ENCODE assay signal across 17 cellular contexts in the genomic region with DNA sequence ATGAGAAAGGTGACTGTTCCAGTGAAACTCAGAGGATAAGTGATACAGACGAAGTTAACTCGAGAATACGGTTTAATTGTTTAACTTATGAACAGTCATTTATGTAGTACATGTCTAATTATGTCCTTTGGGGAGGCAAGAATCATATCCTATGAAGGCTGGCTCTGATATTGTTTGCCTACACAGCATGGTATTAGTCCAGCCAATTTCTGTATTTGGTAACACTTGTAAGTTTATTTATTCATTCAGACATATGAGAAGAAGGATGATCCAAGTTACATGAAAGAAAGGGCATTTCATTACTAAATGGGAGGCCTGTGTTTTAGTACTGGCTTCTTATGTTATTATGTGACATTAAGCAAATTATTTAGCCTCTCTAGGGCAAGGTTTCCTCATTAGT.
DNase-seq lines count a peak whose midpoint lies in the region; ATAC-seq, FAIRE-seq and TF ChIP-seq lines count a peak whose summit lies in the region.
"Had no signal": no experiment of that assay in that cellular context is flagged by ENCODE, and none has a peak within 500 bp of the region (broad histone marks: within the 10 kb centered on the region; RNA-seq: fewer than 3 reads in every experiment).

No MANE protein-coding gene starts in this region.

- no peak overlapping the region for H2AK9ac ChIP-seq in IMR-90 (replicated peaks; ENCODE audit: low read depth, low read length, poor library complexity)

- dilution Hi-C loops in IMR-90 (cut with HindIII; ENCODE audit: low sequenced_read_pairs, unreplicated experiment) = no loop called here

- no peak overlapping the region for H3K4ac ChIP-seq in IMR-90 (ENCODE audit: low read depth, low read length)

- TF ChIP-seq CTCF in IMR-90 (conservative IDR thresholded peaks at IDR 0.05; ENCODE audit: low read depth, low read length) (no peak), astrocyte (IDR thresholded peaks at IDR 0.05; ENCODE audit: insufficient read depth, low read depth, low read length) (no peak), smooth muscle cell (IDR thresholded peaks at IDR 0.05; ENCODE audit: borderline replicate concordance, insufficient read depth, poor library complexity, severe bottlenecking) (no peak), pancreas (IDR thresholded peaks at IDR 0.05) (no peak)

- H3K36me3 Mint-ChIP-seq in astrocyte (ENCODE audit: low read depth, unreplicated experiment) = no peaks in the 10 kb centered on the region
- H3K36me3 Mint-ChIP-seq: CD4-positive, CD25-positive, alpha-beta regulatory T cell had no signal

- H3K4me3 ChIP-seq in IMR-90 (ENCODE audit: insufficient read depth, low read depth, low read length) (no peak overlapping the region), astrocyte (ENCODE audit: insufficient read depth, low read depth, low read length) (no peak overlapping the region), smooth muscle cell (no peak overlapping the region), pancreas (no peak overlapping the region), HAP-1 (no peak overlapping the region)
- H3K4me3 ChIP-seq: Peyer's patch had no signal

- no peak overlapping the region for H3K4me3 Mint-ChIP-seq in astrocyte (ENCODE audit: unreplicated experiment)
- H3K4me3 Mint-ChIP-seq: B cell; CD4-positive, CD25-positive, alpha-beta regulatory T cell; IgD-negative memory B cell had no signal

- peaks cover 17% of the 10 kb centered on the region for H3K4me1 Mint-ChIP-seq in astrocyte (ENCODE audit: low read depth, unreplicated experiment)
- H3K4me1 Mint-ChIP-seq: B cell; CD4-positive, CD25-positive, alpha-beta regulatory T cell; IgD-negative memory B cell had no signal

- H2AK5ac ChIP-seq in IMR-90 (ENCODE audit: low read depth, low read length) = no peak overlapping the region

- no TSS peak for BruUV-seq in IMR-90 (replicated peaks; lab: Mats Ljungman, UMichigan)

- ATAC-seq in IMR-90 (ENCODE audit: low read depth) (peak; percentile 17; the same call in 1 of the 2 replicates), pancreas (no peak)
- ATAC-seq: SK-N-SH treated with all-trans-retinoic acid at 6 μM for 48 hours had no signal

- H3K27ac ChIP-seq in IMR-90 (ENCODE audit: insufficient read depth, low read length) (no peak overlapping the region), astrocyte (ENCODE audit: low read depth, low read length) (no peak overlapping the region), smooth muscle cell (ENCODE audit: low read depth) (peak overlapping the region; percentile 26), pancreas (no peak overlapping the region)
- H3K27ac ChIP-seq: Peyer's patch had no signal

- no peak overlapping the region for H3K9ac ChIP-seq in IMR-90 (ENCODE audit: low read depth, low read length)
- H3K9ac ChIP-seq in astrocyte (ENCODE audit: low read length) = no peak overlapping the region
- H3K9ac ChIP-seq in smooth muscle cell (ENCODE audit: low read depth) = no peak overlapping the region

- H3K79me1 ChIP-seq in IMR-90 (ENCODE audit: low read depth in 1 of 2, low read length in 2 of 2) = no peaks in the 10 kb centered on the region

- no peak overlapping the region for H2BK5ac ChIP-seq in IMR-90 (ENCODE audit: low read depth, low read length, poor library complexity, severe bottlenecking)

- H3K27me3 ChIP-seq in IMR-90 (ENCODE audit: control insufficient read depth, insufficient read depth, low read length) (no peaks in the 10 kb centered on the region), astrocyte (ENCODE audit: insufficient read depth, low read length) (no peaks in the 10 kb centered on the region), smooth muscle cell (ENCODE audit: low read depth) (no peaks in the 10 kb centered on the region), pancreas (no peaks in the 10 kb centered on the region), HAP-1 (ENCODE audit: low read depth) (0 out of 2 replicates have a peak, but pooled peaks cover 3% of the 10 kb centered on the region)
- H3K27me3 ChIP-seq: Peyer's patch had no signal

- DNase-seq in IMR-90 (no peak), astrocyte (ENCODE audit: low read depth) (no peak), fibroblast of peridontal ligament (ENCODE audit: extremely low read depth) (peak; percentile 19), smooth muscle cell (lab: John Stamatoyannopoulos, UW; ENCODE audit: unreplicated experiment) (no peak), pancreas (no peak), HAP-1 (ENCODE audit: low spot score in 2 of 2) (no peak), dedifferentiated amniotic fluid mesenchymal stem cell (ENCODE audit: extremely low spot score) (no peak)
- DNase-seq: CD4-positive, CD25-positive, alpha-beta regulatory T cell; MV-4-11; NCI-H2029; NCI-H2171 treated with DMSO at 0.1 percent for 48 hours; Peyer's patch; Right ventricle myocardium superior had no signal

- H3K9me3 ChIP-seq in IMR-90 (ENCODE audit: control insufficient read depth, insufficient read depth, low read length) = no peaks in the 10 kb centered on the region
- H3K9me3 ChIP-seq in astrocyte (ENCODE audit: insufficient read depth, low read depth, low read length) = no peaks in the 10 kb centered on the region
- no peaks in the 10 kb centered on the region for H3K9me3 ChIP-seq in smooth muscle cell (replicated peaks; ENCODE audit: low read depth)
- H3K9me3 ChIP-seq in pancreas = no peaks in the 10 kb centered on the region
- H3K9me3 ChIP-seq in HAP-1 = no peaks in the 10 kb centered on the region
- H3K9me3 ChIP-seq: Peyer's patch had no signal

- intact Hi-C loops in IMR-90 (cut with micrococcal nuclease) = no loop called here
- intact Hi-C loops in pancreas (cut with DNase I) = no loop called here

- H4K5ac ChIP-seq in IMR-90 (ENCODE audit: low read depth, low read length) = 0 out of 2 replicates have a peak overlapping the region, but pooled peaks have one; percentile 42

- no peak overlapping the region for H2BK120ac ChIP-seq in IMR-90 (ENCODE audit: low read depth, low read length)

- 0 out of 2 replicates have a peak overlapping the region, but pooled peaks have one; percentile 6 for H3K4me2 ChIP-seq in IMR-90 (ENCODE audit: low read depth, low read length)
- H3K4me2 ChIP-seq in astrocyte (ENCODE audit: low read length) = no peak overlapping the region
- H3K4me2 ChIP-seq in smooth muscle cell = peak overlapping the region; percentile 10

- in situ Hi-C loops in IMR-90 (cut with MboI; ENCODE audit: low sequenced_read_pairs) (no loop called here), HAP-1 (cut with MboI; ENCODE audit: low sequenced_read_pairs) (no loop called here)

- WGBS in IMR-90 (ENCODE audit: extremely low coverage in 2 of 2, insufficient read length in 1 of 2), 2 experiments = no CpG with 5 or more reads among the region's 3 CpGs
- 91% methylated on average over 3 of the region's 3 CpGs for WGBS in smooth muscle cell (ENCODE audit: low lambda C conversion rate)
- WGBS in pancreas, 2 donors = 73 to 84% methylated on average over 3 of the region's 3 CpGs

- CTCF ChIA-PET in IMR-90 (lab: Yijun Ruan, JAX) = no interaction called here

- POLR2A ChIA-PET in IMR-90 (lab: Charles Lee; ENCODE audit: unreplicated experiment) = no interaction called here

- H3K9me3 Mint-ChIP-seq in astrocyte (ENCODE audit: unreplicated experiment) = no peaks in the 10 kb centered on the region
- H3K9me3 Mint-ChIP-seq: IgD-negative memory B cell had no signal

- no peak overlapping the region for H2BK15ac ChIP-seq in IMR-90 (ENCODE audit: low read depth, low read length)

- H3K27me3 Mint-ChIP-seq in astrocyte (ENCODE audit: low read depth, unreplicated experiment) = no peaks in the 10 kb centered on the region
- H3K27me3 Mint-ChIP-seq: B cell; CD4-positive, CD25-positive, alpha-beta regulatory T cell had no signal

- H2AFZ ChIP-seq in IMR-90 (replicated peaks; ENCODE audit: low read length, poor library complexity) (no peak overlapping the region), astrocyte (ENCODE audit: low read depth, low read length) (no peak overlapping the region), smooth muscle cell (ENCODE audit: low read depth) (no peak overlapping the region)

- H3K36me3 ChIP-seq in IMR-90 (ENCODE audit: control insufficient read depth, insufficient read depth, low read length) = no peaks in the 10 kb centered on the region
- no peaks in the 10 kb centered on the region for H3K36me3 ChIP-seq in astrocyte (ENCODE audit: insufficient read depth, low read length)
- no peaks in the 10 kb centered on the region for H3K36me3 ChIP-seq in smooth muscle cell (ENCODE audit: low read depth)
- no peaks in the 10 kb centered on the region for H3K36me3 ChIP-seq in pancreas
- H3K36me3 ChIP-seq in HAP-1 (replicated peaks) = no peaks in the 10 kb centered on the region
- H3K36me3 ChIP-seq: Peyer's patch had no signal

- peak overlapping the region; percentile 49 for H3K27ac Mint-ChIP-seq in astrocyte (ENCODE audit: unreplicated experiment)
- H3K27ac Mint-ChIP-seq: B cell; CD4-positive, CD25-positive, alpha-beta regulatory T cell; IgD-negative memory B cell had no signal

- H3K14ac ChIP-seq in IMR-90 (replicated peaks; ENCODE audit: low read depth, low read length) = no peak overlapping the region

- H3F3A ChIP-seq in smooth muscle cell (ENCODE audit: low read depth) = no peaks in the 10 kb centered on the region

- no peak overlapping the region for H4K91ac ChIP-seq in IMR-90 (ENCODE audit: insufficient read depth, low read depth, low read length)

- H3K9me1 ChIP-seq in IMR-90 (ENCODE audit: insufficient read depth, low read length) = no peaks in the 10 kb centered on the region

- peaks cover 2% of the 10 kb centered on the region; the same call in 1 of the 2 replicates for H3K4me1 ChIP-seq in IMR-90 (ENCODE audit: control insufficient read depth, insufficient read depth, low read length)
- no peaks in the 10 kb centered on the region for H3K4me1 ChIP-seq in astrocyte (ENCODE audit: insufficient read depth, low read length)
- H3K4me1 ChIP-seq in smooth muscle cell (ENCODE audit: low read depth) = no peaks in the 10 kb centered on the region
- no peaks in the 10 kb centered on the region for H3K4me1 ChIP-seq in pancreas
- H3K4me1 ChIP-seq in HAP-1 = 0 out of 2 replicates have a peak, but pooled peaks cover 3% of the 10 kb centered on the region
- H3K4me1 ChIP-seq: Peyer's patch had no signal

- H3K79me2 ChIP-seq in astrocyte (ENCODE audit: insufficient read depth, low read length) (no peaks in the 10 kb centered on the region), smooth muscle cell (ENCODE audit: low read depth) (no peaks in the 10 kb centered on the region)

- H4K8ac ChIP-seq in IMR-90 (ENCODE audit: low read depth in 2 of 2, low read length in 2 of 2) = no peak overlapping the region

- H3K18ac ChIP-seq in IMR-90 (ENCODE audit: low read depth, low read length) = no peak overlapping the region; the same call in 1 of the 2 replicates

- H2BK20ac ChIP-seq in IMR-90 (ENCODE audit: low read depth, low read length) = no peak overlapping the region

- no peak overlapping the region for H3K23ac ChIP-seq in IMR-90 (ENCODE audit: low read depth, low read length)

- TF ChIP-seq POLR2A in IMR-90 (IDR thresholded peaks at IDR 0.05; ENCODE audit: low read depth, low read length) = no peak

- H4K20me1 ChIP-seq in IMR-90 (ENCODE audit: insufficient read depth, low read length) (no peaks in the 10 kb centered on the region), astrocyte (ENCODE audit: insufficient read depth, low read length) (no peaks in the 10 kb centered on the region), smooth muscle cell (ENCODE audit: low read depth) (no peaks in the 10 kb centered on the region)

- no peak for TF ChIP-seq RAD21 in IMR-90 (IDR thresholded peaks at IDR 0.05; ENCODE audit: low read length)

- FAIRE-seq in astrocyte (lab: Jason Lieb, UNC) (no peak), pancreas (lab: Jason Lieb, UNC) (no peak)
- FAIRE-seq: GM19239 had no signal

- H3K56ac ChIP-seq in IMR-90 (ENCODE audit: extremely low read depth, insufficient read depth, low read length) = no peak overlapping the region
